In genomic region chr5:81856948-81857928, GRCh38 we compare ENCODE assay signal across 8 cellular contexts.
DNase-seq lines count a peak whose midpoint lies in the region; ATAC-seq and TF ChIP-seq lines count a peak whose summit lies in the region.

No MANE protein-coding gene starts in this region.

- H3K9me3 ChIP-seq in body of pancreas = no peaks in the 10 kb centered on the region
- H3K9me3 ChIP-seq in stomach = no peaks in the 10 kb centered on the region

- TF ChIP-seq CTCF in GM12873 (IDR thresholded peaks at IDR 0.05; ENCODE audit: insufficient read depth, low read depth, low read length, missing control alignments) (peak; percentile 52), body of pancreas (IDR thresholded peaks at IDR 0.05) (peak; percentile 0 to 51 (median 31)), stomach (IDR thresholded peaks at IDR 0.05) (peak in 3 of 7 experiments; percentile 10 to 34 (median 34))

- ATAC-seq in body of pancreas (peak; percentile 68), HG03196 (IDR thresholded peaks at IDR 0.05; ENCODE audit: unreplicated experiment) (no peak)

- TF ChIP-seq POLR2A in body of pancreas (IDR thresholded peaks at IDR 0.05) (no peak), stomach (IDR thresholded peaks at IDR 0.05) (no peak)

- H3K27me3 ChIP-seq in body of pancreas = no peaks in the 10 kb centered on the region
- no peaks in the 10 kb centered on the region for H3K27me3 ChIP-seq in stomach

- H3K4me3 ChIP-seq in body of pancreas = no peak overlapping the region
- peak overlapping the region in 1 of 4 donors; percentile 10 for H3K4me3 ChIP-seq in stomach

- peak overlapping the region in 3 of 4 donors; percentile 42 to 63 (median 44) for H3K27ac ChIP-seq in body of pancreas
- H3K27ac ChIP-seq in stomach = peak overlapping the region in 4 of 5 donors; percentile 49 to 73 (median 56)

- intact Hi-C loops in body of pancreas (cut with DNase I) = no loop called here
- intact Hi-C loops in stomach (cut with DNase I; ENCODE audit: low total_unique reads) = no loop called here

- peaks cover 30% of the 10 kb centered on the region for H3K4me1 ChIP-seq in body of pancreas
- peaks cover 18 to 49% (median 30%) of the 10 kb centered on the region in 4 donors for H3K4me1 ChIP-seq in stomach

- DNase-seq in A172 (ENCODE audit: low spot score) = peak; percentile 39
- peak; percentile 79 for DNase-seq in NCI-H345 (lab: John Stamatoyannopoulos, UW)
- peak; percentile 67 to 83 (median 74) for DNase-seq in body of pancreas
- DNase-seq in iPS-NIHi7 (ENCODE audit: extremely low spot score) = peak; percentile 50
- DNase-seq in stomach = peak; percentile 55
- no peak for DNase-seq in NCI-H1930 (lab: John Stamatoyannopoulos, UW)

- TF ChIP-seq EP300 in stomach (IDR thresholded peaks at IDR 0.05) = no peak

- 37 to 40% methylated on average over 11 to 14 of the region's 14 CpGs for WGBS in body of pancreas, 2 donors
- 37 to 54% (median 40%) methylated on average over 14 of the region's 14 CpGs for WGBS in stomach, 5 donors

- H3K36me3 ChIP-seq in body of pancreas (replicated peaks in 1 of 2; ENCODE audit: insufficient read depth in 1 of 2, low read depth in 2 of 2) (no peaks in the 10 kb centered on the region), stomach (no peaks in the 10 kb centered on the region)

Comparison
In these comparisons a context has a peak if more than half of its experiments do, and no peak if none do; other contexts are left out.
1. DNase-seq: peak in A172 (single experiment), NCI-H345 (single experiment), body of pancreas (4 of 4), iPS-NIHi7 (single experiment) and stomach (single experiment); none in NCI-H1930 (0 of 2).